ENCODE assay signal across 8 cellular contexts in the genomic region with DNA sequence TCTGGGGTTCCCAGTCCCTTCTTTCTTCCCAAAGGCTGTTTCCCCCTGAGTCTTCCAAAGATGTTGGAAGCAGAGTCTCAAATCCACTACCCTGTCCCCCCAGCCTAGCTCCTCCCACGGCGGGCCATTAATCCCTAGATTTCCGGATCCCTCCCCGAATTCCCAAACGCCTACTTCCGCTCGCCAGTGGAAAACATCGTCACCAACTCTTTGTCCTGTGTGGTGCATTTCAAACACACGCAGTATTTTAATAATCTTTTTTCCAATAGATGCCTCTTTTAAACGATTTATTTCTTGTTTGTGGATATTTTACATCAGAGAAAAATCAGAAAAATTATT. TPM values are rescaled to one million over a fixed set of nuclear protein-coding genes. Genes with fewer than 3 reads are reported as not detected.
A peak's percentile ranks its signal among the peaks of the same experiment; 100 is the strongest.
DNase-seq lines count a peak whose midpoint lies in the region; ATAC-seq and TF ChIP-seq lines count a peak whose summit lies in the region.

No MANE protein-coding gene starts in this region.

- TF ChIP-seq CTCF in AG04449 (IDR thresholded peaks at IDR 0.05; ENCODE audit: insufficient read depth, low read length, missing control alignments) (no peak), GM20000 (IDR thresholded peaks at IDR 0.05; ENCODE audit: extremely low read depth, missing control alignments) (no peak), brain (conservative IDR thresholded peaks at IDR 0.05) (no peak)

- no peak for DNase-seq in AG04449 (ENCODE audit: low read depth, low spot score)
- peak; percentile 33 for DNase-seq in GM20000 (ENCODE audit: low spot score)
- peak; percentile 4 for DNase-seq in NCI-H526 treated with DMSO at 0.1 percent for 48 hours (lab: John Stamatoyannopoulos, UW)
- peak; percentile 33 for DNase-seq in iPS DF 6.9 (ENCODE audit: low read depth, low spot score)
- DNase-seq in putamen (ENCODE audit: low spot score): peak; percentile 66

- WGBS in iPS DF 6.9 (ENCODE audit: insufficient coverage, insufficient read length): no CpG with 5 or more reads among the region's 10 CpGs

- H3K27me3 Mint-ChIP-seq in brain: peaks cover 16% of the 10 kb centered on the region

- no peak overlapping the region for H3K27ac ChIP-seq in iPS DF 6.9 (ENCODE audit: low read length)

- H3K9me3 Mint-ChIP-seq in brain: peaks cover 0 to 3% (median 0%) of the 10 kb centered on the region in 5 experiments

- peaks cover 49% of the 10 kb centered on the region for H3K36me3 Mint-ChIP-seq in brain

- no peaks in the 10 kb centered on the region for H3K9me3 ChIP-seq in iPS DF 6.9 (ENCODE audit: control insufficient read depth, insufficient read depth, low read length)

- H3K4me1 Mint-ChIP-seq in brain: peaks cover 37% of the 10 kb centered on the region

- ATAC-seq in GM21576 (IDR thresholded peaks at IDR 0.05; ENCODE audit: unreplicated experiment) (no peak), HG03460 (IDR thresholded peaks at IDR 0.05; ENCODE audit: unreplicated experiment) (no peak)

- H3K36me3 ChIP-seq in iPS DF 6.9 (ENCODE audit: control insufficient read depth, insufficient read depth, low read length): no peaks in the 10 kb centered on the region; the same call in 1 of the 2 replicates

- peak overlapping the region; percentile 99 to 100 (median 100) for H3K27ac Mint-ChIP-seq in brain

- H3K4me1 ChIP-seq in iPS DF 6.9 (ENCODE audit: control insufficient read depth, insufficient read depth, low read length): no peaks in the 10 kb centered on the region

- peak overlapping the region; percentile 100 for H3K4me3 ChIP-seq in AG04449 (ENCODE audit: low read depth, low read length)
- peak overlapping the region; percentile 68 for H3K4me3 ChIP-seq in iPS DF 6.9 (ENCODE audit: low read length)

- CTCF ChIA-PET in AG04449 (lab: Yijun Ruan, JAX): interaction anchor here (1.3 to 2.1 kb wide), 4 partner anchors 31 to 61 kb away, joined by 4 to 12 read pairs (median 6); no protein-coding TSS in a partner anchor

- H3K4me3 Mint-ChIP-seq in brain: peak overlapping the region; percentile 100

- POLR2A ChIA-PET in AG04449 (lab: Yijun Ruan, JAX): interaction anchor here (0.8 to 1.2 kb wide), 2 partner anchors 11 to 58 kb away, joined by 3 to 5 read pairs; a partner anchor contains a TSS

- H3K27me3 ChIP-seq in iPS DF 6.9 (ENCODE audit: control insufficient read depth, insufficient read depth, low read length): no peaks in the 10 kb centered on the region

RNA-seq across cellular contexts. Expression of gene ZNF791, which starts 0.6 kb away (rescaled TPM):
- 6.0 TPM for polyA plus RNA-seq in brain (ENCODE audit: insufficient read depth, low read depth, low replicate concordance)

RNA-seq across cellular contexts. Expression of gene ZNF490, which starts 0.7 kb away (rescaled TPM):
- polyA plus RNA-seq in brain (ENCODE audit: insufficient read depth, low read depth, low replicate concordance): 0.90 TPM

RNA-seq across cellular contexts. Expression of gene MAN2B1, which starts 55.2 kb away (rescaled TPM):
- 24.5 TPM for polyA plus RNA-seq in brain (ENCODE audit: insufficient read depth, low read depth, low replicate concordance)

RNA-seq across cellular contexts. Expression of gene WDR83, which starts 55.3 kb away (rescaled TPM):
- polyA plus RNA-seq in brain (ENCODE audit: insufficient read depth, low read depth, low replicate concordance): 16.5 TPM
